In the genomic region with DNA sequence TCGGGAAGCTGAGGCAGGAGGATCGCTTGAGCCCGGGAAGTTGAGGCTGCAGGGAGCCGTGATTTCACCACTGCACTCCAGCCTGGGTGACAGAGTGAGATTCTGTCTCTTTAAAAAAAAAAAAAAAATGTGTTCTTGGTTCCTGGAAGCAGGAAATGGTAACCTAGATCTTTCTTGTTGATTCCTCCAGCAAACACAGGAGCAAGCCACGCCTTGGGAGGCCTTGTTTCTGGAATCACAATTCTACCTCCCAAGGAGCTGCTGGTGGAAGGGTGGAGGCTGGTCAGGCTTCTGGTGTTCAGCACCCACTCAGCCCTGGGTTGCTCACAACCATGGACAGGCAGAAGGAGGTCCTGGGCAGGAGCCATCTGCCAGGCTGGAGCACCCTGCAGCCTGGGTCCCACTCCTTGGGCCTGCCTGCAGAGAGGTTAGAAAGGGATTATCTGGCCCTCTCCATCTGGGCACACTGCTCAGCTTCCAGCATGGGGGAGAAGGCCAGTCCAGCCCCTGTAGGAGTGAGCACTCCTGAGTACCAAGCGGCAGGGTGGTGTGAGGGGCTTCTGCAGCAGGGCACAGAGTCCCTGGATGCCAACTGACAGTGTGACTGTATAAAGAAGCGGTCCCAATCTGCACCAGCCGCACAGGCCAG, we compare ENCODE assay signal across 9 cellular contexts.
DNase-seq lines count a peak whose midpoint lies in the region; ATAC-seq, FAIRE-seq and TF ChIP-seq lines count a peak whose summit lies in the region.
"Had no signal": no experiment of that assay in that cellular context is flagged by ENCODE, and none has a peak within 500 bp of the region (broad histone marks: within the 10 kb centered on the region; RNA-seq: fewer than 3 reads in every experiment).

No MANE protein-coding gene starts in this region.

- CTCF ChIA-PET in endothelial cell of umbilical vein (lab: Charles Lee), result interaction anchor here (0.7 to 1.0 kb wide), 3 partner anchors 41 to 93 kb away, joined by 3 to 4 read pairs (median 3); partner anchors contain the start of gene MGLL
- CTCF ChIA-PET in naive thymus-derived CD4-positive, alpha-beta T cell (lab: Charles Lee), result no interaction called here

- POLR2A ChIA-PET in endothelial cell of umbilical vein (lab: Charles Lee), result interaction anchor here (0.7 kb wide), 2 partner anchors 36 to 494 kb away, joined by 3 to 6 read pairs; no protein-coding TSS in a partner anchor
- POLR2A ChIA-PET in naive thymus-derived CD4-positive, alpha-beta T cell (lab: Charles Lee), result no interaction called here

- peaks cover 73% of the 10 kb centered on the region for H3K4me1 Mint-ChIP-seq in osteocyte (ENCODE audit: unreplicated experiment)
- peaks cover 0 to 11% (median 0%) of the 10 kb centered on the region in 7 donors for H3K4me1 Mint-ChIP-seq in naive thymus-derived CD4-positive, alpha-beta T cell

- H3K9me1 ChIP-seq in endothelial cell of umbilical vein (replicated peaks; ENCODE audit: control insufficient read depth, extremely low read depth, insufficient read depth, low read length), result no peaks in the 10 kb centered on the region

- H4K20me1 ChIP-seq in endothelial cell of umbilical vein (replicated peaks; ENCODE audit: control insufficient read depth, extremely low read depth, insufficient read depth, low read length), result no peaks in the 10 kb centered on the region

- peak overlapping the region; percentile 72 for H3K27ac Mint-ChIP-seq in osteocyte (ENCODE audit: unreplicated experiment)
- peak overlapping the region in 2 of 9 donors; percentile 4 to 55 for H3K27ac Mint-ChIP-seq in naive thymus-derived CD4-positive, alpha-beta T cell

- peaks cover 6% of the 10 kb centered on the region for H3K79me2 ChIP-seq in endothelial cell of umbilical vein (ENCODE audit: control insufficient read depth, insufficient read depth, low read length)

- peaks cover 5% of the 10 kb centered on the region for H3K36me3 Mint-ChIP-seq in osteocyte (ENCODE audit: unreplicated experiment)
- H3K36me3 Mint-ChIP-seq in naive thymus-derived CD4-positive, alpha-beta T cell, result no peaks in the 10 kb centered on the region

- H3K9ac ChIP-seq in endothelial cell of umbilical vein (replicated peaks; ENCODE audit: extremely low read depth, insufficient read depth, low read length), result no peak overlapping the region

- TF ChIP-seq CTCF in endothelial cell of umbilical vein (IDR thresholded peaks at IDR 0.05; ENCODE audit: extremely low read depth in 1 of 2, insufficient read depth in 1 of 2, low read depth in 1 of 2, low read length in 2 of 2) (no peak), osteocyte (IDR thresholded peaks at IDR 0.05) (no peak)

- no peak overlapping the region for H2AFZ ChIP-seq in endothelial cell of umbilical vein (ENCODE audit: low read depth, low read length)

- FAIRE-seq in endothelial cell of umbilical vein (lab: Jason Lieb, UNC), result peak; percentile 74

- no peaks in the 10 kb centered on the region for H3K9me3 Mint-ChIP-seq in osteocyte (ENCODE audit: unreplicated experiment)
- H3K9me3 Mint-ChIP-seq in naive thymus-derived CD4-positive, alpha-beta T cell, result no peaks in the 10 kb centered on the region

- H3K4me2 ChIP-seq in endothelial cell of umbilical vein (ENCODE audit: insufficient read depth, low read length), result no peak overlapping the region

- no peak for TF ChIP-seq POLR2A in endothelial cell of umbilical vein (IDR thresholded peaks at IDR 0.05; ENCODE audit: low read depth, low read length)

- peak; percentile 52 for DNase-seq in DMS 273 (lab: John Stamatoyannopoulos, UW; ENCODE audit: unreplicated experiment)
- peak; percentile 13 for DNase-seq in NCI-H69 (lab: John Stamatoyannopoulos, UW)
- DNase-seq in endothelial cell of umbilical vein (ENCODE audit: low read depth, low spot score), result no peak
- no peak for DNase-seq in osteocyte (ENCODE audit: extremely low spot score, unreplicated experiment)
- DNase-seq in naive thymus-derived CD4-positive, alpha-beta T cell, result no peak
- DNase-seq in H7, result no peak
- DNase-seq in GDM1 (lab: John Stamatoyannopoulos, UW), result no peak
- DNase-seq in activated CD4-positive, alpha-beta T cell treated with anti-CD3 and anti-CD28 coated beads, Interleukin-2, amount 50 U/mL, for 4 hours, result no peak
- DNase-seq: aorta had no signal

- no TSS peak for BruUV-seq in endothelial cell of umbilical vein (replicated peaks; lab: Mats Ljungman, UMichigan)

- H3K36me3 ChIP-seq in endothelial cell of umbilical vein (ENCODE audit: control insufficient read depth in 2 of 2, extremely low read depth in 1 of 2, insufficient read depth in 2 of 2, low read length in 2 of 2), result no peaks in the 10 kb centered on the region
- no peaks in the 10 kb centered on the region for H3K36me3 ChIP-seq in naive thymus-derived CD4-positive, alpha-beta T cell (ENCODE audit: control insufficient read depth in 2 of 3, insufficient read depth in 3 of 3, low read length in 3 of 3)
- no peaks in the 10 kb centered on the region for H3K36me3 ChIP-seq in H7 (replicated peaks; ENCODE audit: control insufficient read depth, insufficient read depth, low read length)

- intact Hi-C loops in endothelial cell of umbilical vein (cut with micrococcal nuclease), result no loop called here
- intact Hi-C loops in naive thymus-derived CD4-positive, alpha-beta T cell (cut with micrococcal nuclease), result no loop called here

- H3K27me3 ChIP-seq in endothelial cell of umbilical vein (ENCODE audit: control insufficient read depth in 2 of 2, insufficient read depth in 2 of 2, low read length in 2 of 2) (no peaks in the 10 kb centered on the region), H7 (ENCODE audit: control insufficient read depth, insufficient read depth, low read length) (no peaks in the 10 kb centered on the region)
- no peaks in the 10 kb centered on the region for H3K27me3 ChIP-seq in naive thymus-derived CD4-positive, alpha-beta T cell (ENCODE audit: control insufficient read depth in 2 of 2, insufficient read depth in 2 of 2, low read length in 2 of 2)

- peaks cover 43% of the 10 kb centered on the region for H3K4me1 ChIP-seq in endothelial cell of umbilical vein (ENCODE audit: control insufficient read depth, extremely low read depth, insufficient read depth, low read length)
- no peaks in the 10 kb centered on the region for H3K4me1 ChIP-seq in naive thymus-derived CD4-positive, alpha-beta T cell (ENCODE audit: control insufficient read depth in 2 of 2, insufficient read depth in 2 of 2, low read length in 2 of 2)

- H3K4me3 ChIP-seq in endothelial cell of umbilical vein (replicated peaks in 1 of 3; ENCODE audit: insufficient read depth in 1 of 3, low read depth in 1 of 3, low read length in 3 of 3), result no peak overlapping the region
- no peak overlapping the region for H3K4me3 ChIP-seq in naive thymus-derived CD4-positive, alpha-beta T cell (ENCODE audit: low read length)
- H3K4me3 ChIP-seq in H7 (ENCODE audit: insufficient read depth, low read depth, low read length), result no peak overlapping the region

- no peaks in the 10 kb centered on the region for H3K27me3 Mint-ChIP-seq in osteocyte (ENCODE audit: unreplicated experiment)
- H3K27me3 Mint-ChIP-seq in naive thymus-derived CD4-positive, alpha-beta T cell, result peaks cover 3 to 21% (median 4%) of the 10 kb centered on the region in 5 donors

- no peak for ATAC-seq in naive thymus-derived CD4-positive, alpha-beta T cell

- no peak overlapping the region for H3K27ac ChIP-seq in endothelial cell of umbilical vein (ENCODE audit: insufficient read depth, low read depth, low read length)
- H3K27ac ChIP-seq in naive thymus-derived CD4-positive, alpha-beta T cell (ENCODE audit: low read depth, low read length), result no peak overlapping the region

- no peak overlapping the region for H3K4me3 Mint-ChIP-seq in osteocyte (ENCODE audit: unreplicated experiment)
- H3K4me3 Mint-ChIP-seq in naive thymus-derived CD4-positive, alpha-beta T cell, result peak overlapping the region in 1 of 10 donors; percentile 50

- dilution Hi-C loops in endothelial cell of umbilical vein (cut with MboI; ENCODE audit: extremely low pct_ligation_motif_present, low sequenced_read_pairs), result no loop called here

- H3K9me3 ChIP-seq in endothelial cell of umbilical vein (replicated peaks; ENCODE audit: control insufficient read depth, insufficient read depth, low read length), result no peaks in the 10 kb centered on the region
- H3K9me3 ChIP-seq in naive thymus-derived CD4-positive, alpha-beta T cell (ENCODE audit: control insufficient read depth in 2 of 3, low read length in 3 of 3), result no peaks in the 10 kb centered on the region

TF ChIP-seq in endothelial cell of umbilical vein, 7 proteins besides CTCF, POLR2A, EP300 and RAD21:
- TF ChIP-seq GATA2 (IDR thresholded peaks at IDR 0.05; ENCODE audit: insufficient read depth, insufficient read length, low read depth, low read length), result peak; percentile 14
- TF ChIP-seq MYC (IDR thresholded peaks at IDR 0.05; ENCODE audit: low read depth, low read length), result no peak

Comparison
In these comparisons a context has a peak if more than half of its experiments do, and no peak if none do; other contexts are left out.
1. DNase-seq: peak in DMS 273 (single experiment) and NCI-H69 (single experiment); none in endothelial cell of umbilical vein (single experiment), osteocyte (single experiment), naive thymus-derived CD4-positive, alpha-beta T cell (0 of 9), H7 (single experiment), GDM1 (single experiment) and activated CD4-positive, alpha-beta T cell treated with anti-CD3 and anti-CD28 coated beads, Interleukin-2, amount 50 U/mL, for 4 hours (0 of 2).